In the genomic region with DNA sequence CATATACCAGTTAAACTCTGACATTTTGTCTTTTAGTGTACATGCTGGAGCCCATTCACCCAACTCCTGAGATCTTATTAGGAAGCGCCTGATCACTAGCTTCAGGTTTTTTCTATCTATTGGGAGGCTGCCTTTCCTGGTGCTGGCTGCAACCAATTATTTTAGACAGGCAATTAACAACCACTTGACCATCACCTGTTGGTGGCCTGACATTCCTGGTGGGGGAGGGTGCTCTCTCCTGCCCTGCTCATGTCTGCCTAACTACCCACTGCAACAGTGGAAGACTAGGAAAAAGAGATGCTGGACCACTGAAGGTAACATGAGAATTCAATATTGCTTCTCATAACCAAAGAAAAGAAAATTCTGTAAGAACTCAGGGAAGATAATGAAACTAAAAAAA, we compare ENCODE assay signal across 25 cellular contexts.
"Had no signal": no experiment of that assay in that cellular context is flagged by ENCODE, and none has a peak within 500 bp of the region (broad histone marks: within the 10 kb centered on the region; RNA-seq: fewer than 3 reads in every experiment).

No MANE protein-coding gene starts in this region.

- FAIRE-seq: bronchial epithelial cell, RCC 7860 had no signal

- ATAC-seq: activated naive CD4-positive, alpha-beta T cell treated with anti-CD3 and anti-CD28 coated beads, Interleukin-2, amount 50 U/mL, for 72 hours; activated naive CD8-positive, alpha-beta T cell treated with anti-CD3 and anti-CD28 coated beads, Interleukin-2, amount 50 U/mL, for 24 hours; activated T-cell treated with anti-CD3 and anti-CD28 coated beads, Interleukin-2, amount 50 U/mL, for 4 hours; body of pancreas; PC-3; T-helper 17 cell had no signal

- DNase-seq: activated B cell treated with CpG ODN at 0.5 μM for 24 hours; activated CD4-positive, alpha-beta T cell treated with anti-CD3 and anti-CD28 coated beads for 1 hour; activated CD4-positive, alpha-beta T cell treated with anti-CD3 and anti-CD28 coated beads, Interleukin-2, amount 10 ng/mL, durations not matched to agents 24 days and 14 days; activated CD4-positive, alpha-beta T cell treated with anti-CD3 and anti-CD28 coated beads, Interleukin-2, amount 50 U/mL, for 48 hours; activated effector memory CD4-positive, alpha-beta T cell treated with anti-CD3 and anti-CD28 coated beads, Interleukin-2, amount 50 U/mL, for 16 hours; activated naive CD4-positive, alpha-beta T cell treated with Interleukin-2 at 50 U/mL for 16 hours; activated naive CD8-positive, alpha-beta T cell treated with anti-CD3 and anti-CD28 coated beads, Interleukin-2, amount 50 U/mL, for 24 hours; activated T-cell treated with anti-CD3 and anti-CD28 coated beads, Interleukin-2, amount 50 U/mL, for 4 hours; amniotic stem cell; body of pancreas; central memory CD4-positive, alpha-beta T cell; Kasumi-1; KBM-7; NCI-H1436; NCI-H1694 treated with DMSO at 0.1 percent for 48 hours; NCI-H2029 treated with DMSO at 0.1 percent for 48 hours; NCI-H446; NCI-H524; PC-3; SHP77 treated with DMSO at 0.1 percent for 48 hours; T-helper 17 cell; T-helper 9 cell had no signal
